In the genomic region with DNA sequence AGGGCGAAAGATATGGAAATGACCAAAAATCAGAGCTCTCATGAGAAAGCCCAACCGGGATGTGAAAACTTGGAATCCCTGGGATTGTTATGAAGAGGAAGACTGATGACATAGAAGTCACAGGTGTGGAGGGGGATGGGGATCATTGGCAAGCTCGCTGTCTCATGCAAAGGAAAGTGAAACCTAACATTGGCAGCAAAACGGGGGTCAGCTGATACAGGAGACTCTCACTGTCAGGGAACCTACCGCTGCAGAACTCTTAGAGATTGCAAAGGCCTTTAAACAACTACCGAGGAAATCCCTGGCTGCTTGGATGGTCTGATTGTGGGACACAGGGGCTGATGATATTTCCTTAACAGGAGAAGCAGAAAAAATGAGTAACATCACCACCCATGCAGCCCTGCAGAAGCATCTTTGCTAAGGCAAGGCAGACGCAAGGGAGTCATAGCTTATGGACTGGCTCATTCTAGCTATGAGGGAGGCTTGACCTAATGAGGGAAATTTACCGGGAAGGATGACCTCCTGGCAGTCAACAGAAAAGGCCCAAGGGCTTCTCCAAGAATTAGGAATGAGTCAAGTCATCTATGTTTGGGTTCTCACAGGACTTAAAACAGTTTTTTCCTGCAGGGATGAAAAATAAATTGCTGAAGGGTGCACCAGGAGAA, we compare ENCODE assay signal across 13 cellular contexts. TPM values are rescaled to one million over a fixed set of nuclear protein-coding genes. Genes with fewer than 3 reads are reported as not detected.
DNase-seq lines count a peak whose midpoint lies in the region; ATAC-seq lines count a peak whose summit lies in the region.
"Had no signal": no experiment of that assay in that cellular context is flagged by ENCODE, and none has a peak within 500 bp of the region (broad histone marks: within the 10 kb centered on the region; RNA-seq: fewer than 3 reads in every experiment).

No MANE protein-coding gene starts in this region.

- H4K12ac ChIP-seq in trophoblast cell (ENCODE audit: low read depth, low read length): no peak overlapping the region

- H3K4me3 ChIP-seq in trophoblast cell (ENCODE audit: low read depth, low read length): no peak overlapping the region
- H3K4me3 ChIP-seq: HAP-1, lung, vagina had no signal

- peak overlapping the region; percentile 45 for H2BK12ac ChIP-seq in trophoblast cell (ENCODE audit: low read length)

- peaks cover 2% of the 10 kb centered on the region for H3K79me1 ChIP-seq in trophoblast cell (ENCODE audit: low read length)

- H4K91ac ChIP-seq in trophoblast cell (ENCODE audit: low read depth, low read length): no peak overlapping the region

- no peak overlapping the region for H2AK5ac ChIP-seq in trophoblast cell (ENCODE audit: low read length)

- H3K14ac ChIP-seq in trophoblast cell (ENCODE audit: low read length): no peak overlapping the region

- H3K4ac ChIP-seq in trophoblast cell (ENCODE audit: low read depth, low read length): no peak overlapping the region

- H3K36me3 ChIP-seq in trophoblast cell (ENCODE audit: control insufficient read depth in 1 of 2, insufficient read depth in 2 of 2, low read length in 2 of 2): no peaks in the 10 kb centered on the region
- H3K36me3 ChIP-seq: HAP-1, vagina had no signal

- peaks cover 7 to 12% of the 10 kb centered on the region in 2 experiments for H3K4me1 ChIP-seq in trophoblast cell (ENCODE audit: control insufficient read depth in 1 of 2, insufficient read depth in 2 of 2, low read length in 2 of 2)
- H3K4me1 ChIP-seq: HAP-1, vagina had no signal

- no peak for ATAC-seq in GM21786 (IDR thresholded peaks at IDR 0.05; ENCODE audit: unreplicated experiment)

- H3K27me3 Mint-ChIP-seq in activated naive CD4-positive, alpha-beta T cell treated with anti-CD3 and anti-CD28 coated beads, Interleukin-2, amount 50 U/mL, for 24 hours: no peaks in the 10 kb centered on the region

- H3K23ac ChIP-seq in trophoblast cell (ENCODE audit: low read length): no peak overlapping the region

- H3K18ac ChIP-seq in trophoblast cell (ENCODE audit: low read length): no peak overlapping the region

- peak overlapping the region; percentile 30 for H3K27ac Mint-ChIP-seq in activated naive CD4-positive, alpha-beta T cell treated with anti-CD3 and anti-CD28 coated beads, Interleukin-2, amount 50 U/mL, for 24 hours

- peaks cover 12% of the 10 kb centered on the region for H3K4me1 Mint-ChIP-seq in activated naive CD4-positive, alpha-beta T cell treated with anti-CD3 and anti-CD28 coated beads, Interleukin-2, amount 50 U/mL, for 24 hours

- no CpG with 5 or more reads among the region's 8 CpGs for WGBS in trophoblast cell (ENCODE audit: extremely low coverage, insufficient coverage, insufficient read length)

- no peaks in the 10 kb centered on the region for H3K36me3 Mint-ChIP-seq in activated naive CD4-positive, alpha-beta T cell treated with anti-CD3 and anti-CD28 coated beads, Interleukin-2, amount 50 U/mL, for 24 hours

- peak; percentile 35 for DNase-seq in NCI-H2029 (lab: John Stamatoyannopoulos, UW)
- DNase-seq in NCI-H2029 treated with DMSO at 0.1 percent for 48 hours (lab: John Stamatoyannopoulos, UW): no peak
- peak; percentile 86 for DNase-seq in NCI-H226
- DNase-seq in trophoblast cell: peak in 1 of 2 donors; percentile 23
- no peak for DNase-seq in mucosa of gallbladder (ENCODE audit: low spot score)
- no peak for DNase-seq in LoVo (ENCODE audit: low spot score)

- H3K9ac ChIP-seq in trophoblast cell (ENCODE audit: low read length): no peak overlapping the region

- H2BK120ac ChIP-seq in trophoblast cell (ENCODE audit: insufficient read depth, low read length, poor library complexity): no peak overlapping the region

- H4K8ac ChIP-seq in trophoblast cell (ENCODE audit: low read depth, low read length): no peak overlapping the region

- H3K9me3 Mint-ChIP-seq in activated naive CD4-positive, alpha-beta T cell treated with anti-CD3 and anti-CD28 coated beads, Interleukin-2, amount 50 U/mL, for 24 hours: no peaks in the 10 kb centered on the region

- no peak overlapping the region for H3K27ac ChIP-seq in trophoblast cell (ENCODE audit: low read depth, low read length)
- H3K27ac ChIP-seq: vagina had no signal

- H3K4me3 Mint-ChIP-seq in activated naive CD4-positive, alpha-beta T cell treated with anti-CD3 and anti-CD28 coated beads, Interleukin-2, amount 50 U/mL, for 24 hours: peak overlapping the region; percentile 78

- no peaks in the 10 kb centered on the region for H3K9me3 ChIP-seq in trophoblast cell (ENCODE audit: insufficient read depth, low read depth, low read length)
- H3K9me3 ChIP-seq: HAP-1, vagina had no signal

- H2AFZ ChIP-seq in trophoblast cell (ENCODE audit: insufficient read depth, low read length, poor library complexity): no peak overlapping the region

- no peak overlapping the region for H2BK5ac ChIP-seq in trophoblast cell (ENCODE audit: low read depth, low read length, poor library complexity)

- no peaks in the 10 kb centered on the region for H3K27me3 ChIP-seq in trophoblast cell (ENCODE audit: insufficient read depth, low read length)
- H3K27me3 ChIP-seq: vagina had no signal

- H3K79me2 ChIP-seq in trophoblast cell (ENCODE audit: control insufficient read depth, insufficient read depth, low read length, poor library complexity): no peaks in the 10 kb centered on the region

- H3K4me2 ChIP-seq in trophoblast cell (ENCODE audit: low read length): no peak overlapping the region

RNA-seq across cellular contexts. Expression of gene MUC21, which starts 7.0 kb away (rescaled TPM):
- polyA plus RNA-seq in trophoblast cell (2013): not detected in 2 replicates
- 7.1 TPM for total RNA-seq in mucosa of gallbladder
- total RNA-seq: A172, dermis microvascular lymphatic vessel endothelial cell had no signal

RNA-seq across cellular contexts. Expression of gene MUC22, which starts 19.7 kb away (rescaled TPM):
- polyA plus RNA-seq in trophoblast cell (2013): not detected in 2 replicates
- not detected for total RNA-seq in mucosa of gallbladder
- total RNA-seq: dermis microvascular lymphatic vessel endothelial cell had no signal

RNA-seq across cellular contexts. Expression of gene MUCL3, which starts 49.8 kb away (rescaled TPM):
- 0.01 and 0.03 TPM in 2 replicates for polyA plus RNA-seq in trophoblast cell (2013)
- total RNA-seq in mucosa of gallbladder: 93.5 TPM
- total RNA-seq: A172, dermis microvascular lymphatic vessel endothelial cell had no signal

RNA-seq across cellular contexts. Expression of gene SFTA2, which starts 58.6 kb away (rescaled TPM):
- polyA plus RNA-seq in trophoblast cell (2013): not detected in 2 replicates
- total RNA-seq in mucosa of gallbladder: 149 TPM
- total RNA-seq: A172, dermis microvascular lymphatic vessel endothelial cell, vagina had no signal

Comparison
In these comparisons a context has a peak if more than half of its experiments do, and no peak if none do; other contexts are left out.
1. DNase-seq: peak in NCI-H2029 (single experiment) and NCI-H226 (single experiment); none in NCI-H2029 treated with DMSO at 0.1 percent for 48 hours (single experiment), mucosa of gallbladder (single experiment) and LoVo (single experiment).